10 cellular contexts compared by ENCODE assay signal in genomic region chr17:83064732-83065659, GRCh38. TPM values are rescaled to one million over a fixed set of nuclear protein-coding genes. Genes with fewer than 3 reads are reported as not detected.
DNase-seq lines count a peak whose midpoint lies in the region; ATAC-seq and TF ChIP-seq lines count a peak whose summit lies in the region.
"Had no signal": no experiment of that assay in that cellular context is flagged by ENCODE, and none has a peak within 500 bp of the region (broad histone marks: within the 10 kb centered on the region; RNA-seq: fewer than 3 reads in every experiment).

No MANE protein-coding gene starts in this region.

- no peak for TF ChIP-seq EP300 in stomach (IDR thresholded peaks at IDR 0.05)

- H3K4me3 ChIP-seq in left lung = no peak overlapping the region
- no peak overlapping the region for H3K4me3 ChIP-seq in stomach

- WGBS in stomach, 5 donors = 71 to 79% (median 77%) methylated on average over 33 to 37 of the region's 37 CpGs

- H3K9me3 ChIP-seq in left lung (no peaks in the 10 kb centered on the region), stomach (no peaks in the 10 kb centered on the region)

- peak; percentile 74 for ATAC-seq in left lung

- no peak overlapping the region for H3K27ac ChIP-seq in left lung
- H3K27ac ChIP-seq in stomach = no peak overlapping the region

- H3K27me3 ChIP-seq in left lung (peaks cover 0 to 8% of the 10 kb centered on the region in 2 donors), stomach (no peaks in the 10 kb centered on the region)

- TF ChIP-seq POLR2A in stomach (IDR thresholded peaks at IDR 0.05) = no peak

- H3K4me1 ChIP-seq in left lung (no peaks in the 10 kb centered on the region), stomach (peaks cover 5 to 18% (median 13%) of the 10 kb centered on the region in 4 donors)

- intact Hi-C loops in left lung (cut with DNase I) = no loop called here
- intact Hi-C loops in stomach (cut with DNase I; ENCODE audit: low total_unique reads) = no loop called here

- TF ChIP-seq CTCF in left lung (IDR thresholded peaks at IDR 0.05) (no peak), stomach (IDR thresholded peaks at IDR 0.05) (no peak)

- H3K36me3 ChIP-seq in left lung = no peaks in the 10 kb centered on the region
- H3K36me3 ChIP-seq in stomach = no peaks in the 10 kb centered on the region

- peak; percentile 0 for DNase-seq in activated CD4-positive, alpha-beta T cell treated with anti-CD3 and anti-CD28 coated beads, Interleukin-2, amount 50 U/mL, for 1 hour
- DNase-seq in activated CD4-positive, alpha-beta T cell treated with anti-CD3 and anti-CD28 coated beads, Interleukin-2, amount 50 U/mL, for 48 hours = no peak
- peak; percentile 42 for DNase-seq in activated CD8-positive, alpha-beta memory T cell treated with anti-CD3 and anti-CD28 coated beads, Interleukin-2, amount 50 U/mL, for 48 hours
- DNase-seq in left lung = peak; percentile 68 to 78
- peak; percentile 91 for DNase-seq in stomach
- no peak for DNase-seq in NCI-H524 (lab: John Stamatoyannopoulos, UW)
- no peak for DNase-seq in effector CD4-positive, alpha-beta T cell
- no peak for DNase-seq in superior temporal gyrus (ENCODE audit: extremely low spot score)
- DNase-seq: activated CD4-positive, alpha-beta T cell treated with anti-CD3 and anti-CD28 coated beads for 1 hour; NCI-H1436 had no signal

RNA-seq across cellular contexts. Expression of gene METRNL, which starts 14.4 kb away (rescaled TPM):
- 10 to 100 TPM; 53.0 to 61.8 TPM for total RNA-seq in left lung
- total RNA-seq in stomach = 100 to 1,000 TPM in 2 of 5 donors, 10 to 100 TPM in 3; 25.7 to 452 (median 55.4) TPM
- polyA plus RNA-seq in stomach = 10 to 100 TPM; 29.3 to 49.1 (median 35.9) TPM

Comparison
In these comparisons a context has a peak if more than half of its experiments do, and no peak if none do; other contexts are left out.
1. DNase-seq: peak in activated CD4-positive, alpha-beta T cell treated with anti-CD3 and anti-CD28 coated beads, Interleukin-2, amount 50 U/mL, for 1 hour (single experiment), activated CD8-positive, alpha-beta memory T cell treated with anti-CD3 and anti-CD28 coated beads, Interleukin-2, amount 50 U/mL, for 48 hours (single experiment), left lung (2 of 2) and stomach (single experiment); none in activated CD4-positive, alpha-beta T cell treated with anti-CD3 and anti-CD28 coated beads, Interleukin-2, amount 50 U/mL, for 48 hours (0 of 2), NCI-H524 (0 of 2), effector CD4-positive, alpha-beta T cell (single experiment) and superior temporal gyrus (single experiment).